23 cellular contexts compared by ENCODE assay signal in genomic region chr9:137956688-137957385, GRCh38.
A peak's percentile ranks its signal among the peaks of the same experiment; 100 is the strongest.
DNase-seq lines count a peak whose midpoint lies in the region; ATAC-seq, FAIRE-seq and TF ChIP-seq lines count a peak whose summit lies in the region.
"Had no signal": no experiment of that assay in that cellular context is flagged by ENCODE, and none has a peak within 500 bp of the region (broad histone marks: within the 10 kb centered on the region; RNA-seq: fewer than 3 reads in every experiment).

No MANE protein-coding gene starts in this region.

- no peaks in the 10 kb centered on the region; the same call in 2 of the 3 replicates for H3K9me3 ChIP-seq in A549
- H3K9me3 ChIP-seq in OCI-LY1 (ENCODE audit: low read length) = no peaks in the 10 kb centered on the region
- H3K9me3 ChIP-seq: BLaER1, gastrocnemius medialis, tibial nerve had no signal

- H3K4me1 ChIP-seq in A549 (no peaks in the 10 kb centered on the region), OCI-LY1 (ENCODE audit: insufficient read depth, low read length, severe bottlenecking) (no peaks in the 10 kb centered on the region)
- H3K4me1 ChIP-seq: BLaER1, gastrocnemius medialis, tibial nerve had no signal

- WGBS in A549 (ENCODE audit: missing lambda C conversion rate) = 34% methylated on average over 11 of the region's 15 CpGs

- H3F3A ChIP-seq in OCI-LY1 (ENCODE audit: insufficient read depth, low read length) = no peaks in the 10 kb centered on the region

- no peaks in the 10 kb centered on the region for H3K36me3 ChIP-seq in OCI-LY1 (ENCODE audit: insufficient read depth, low read length)
- H3K36me3 ChIP-seq: BLaER1, gastrocnemius medialis, tibial nerve had no signal

- no peak for FAIRE-seq in A549 (lab: Jason Lieb, UNC)

- H3K9me2 ChIP-seq in OCI-LY1 (ENCODE audit: low read depth, low read length) = no peaks in the 10 kb centered on the region

- TF ChIP-seq EP300 in A549 (IDR thresholded peaks at IDR 0.05) = no peak

- no peak overlapping the region for H3K9ac ChIP-seq in OCI-LY1 (ENCODE audit: low read length)
- H3K9ac ChIP-seq: BLaER1 had no signal

- DNase-seq in A549 (ENCODE audit: low read depth in 1 of 2, low spot score in 1 of 2) = peak in 1 of 2 experiments; percentile 22
- DNase-seq in left lobe of liver (ENCODE audit: low spot score) = peak; percentile 27
- DNase-seq in omental fat pad (ENCODE audit: low spot score) = no peak
- DNase-seq in stimulated activated naive CD4-positive, alpha-beta T cell treated with Interleukin-2 at 50 U/mL for 16 hours (lab: John Stamatoyannopoulos, UW) = no peak
- DNase-seq in NCI-H146 (lab: John Stamatoyannopoulos, UW) = no peak
- DNase-seq: activated T-cell treated with anti-CD3 and anti-CD28 coated beads for 4 hours, DMS79 treated with DMSO at 0.1 percent for 48 hours, gastrocnemius medialis, GF-D8, hypothalamus, left ventricle myocardium superior, naive B cell, NCI-H1092 treated with DMSO at 0.1 percent for 48 hours, NCI-H2029, NCI-H2227 treated with DMSO at 0.1 percent for 48 hours, NCI-H69 had no signal

- ATAC-seq in A549 (peak in 1 of 2 experiments; percentile 33; a peak in 3 of 6 replicates), left lobe of liver (no peak), omental fat pad (ENCODE audit: low FRiP score) (no peak)
- ATAC-seq: gastrocnemius medialis, left ventricle myocardium superior had no signal

- no peak for TF ChIP-seq RAD21 in A549 (conservative IDR thresholded peaks at IDR 0.05 in 1 of 2, IDR thresholded peaks at IDR 0.05 in 1 of 2)

- H3K4me3 ChIP-seq in A549 (no peak overlapping the region), OCI-LY1 (ENCODE audit: low read depth, low read length, poor library complexity, severe bottlenecking) (no peak overlapping the region)
- H3K4me3 ChIP-seq: BLaER1, dorsolateral prefrontal cortex, gastrocnemius medialis, tibial nerve had no signal

- H4K20me1 ChIP-seq in OCI-LY1 (ENCODE audit: insufficient read depth, low read length) = no peaks in the 10 kb centered on the region
- H4K20me1 ChIP-seq: BLaER1 had no signal

- no peak overlapping the region for H2AFZ ChIP-seq in OCI-LY1 (ENCODE audit: low read length)

- peaks cover 4% of the 10 kb centered on the region; the same call in 1 of the 2 replicates for H3K27me3 ChIP-seq in OCI-LY1 (ENCODE audit: insufficient read depth, low read length)
- H3K27me3 ChIP-seq: BLaER1, gastrocnemius medialis, tibial nerve had no signal

- TF ChIP-seq CTCF in A549 (IDR thresholded peaks at IDR 0.05) = no peak
- TF ChIP-seq CTCF in GM12872 (IDR thresholded peaks at IDR 0.05; ENCODE audit: insufficient read depth, low read depth, low read length) = peak; percentile 20; the same call in 1 of the 3 replicates
- peak; percentile 14; the same call in 1 of the 2 replicates for TF ChIP-seq CTCF in OCI-LY1 (IDR thresholded peaks at IDR 0.05; ENCODE audit: low read length)
- TF ChIP-seq CTCF in omental fat pad (IDR thresholded peaks at IDR 0.05) = no peak

- TF ChIP-seq POLR2A in A549 (IDR thresholded peaks at IDR 0.05; ENCODE audit: low read length) = no peak

- POLR2A ChIA-PET in A549 (lab: Yijun Ruan, JAX) = no interaction called here

- CTCF ChIA-PET in A549 (lab: Yijun Ruan, JAX) = no interaction called here

- H3K4me2 ChIP-seq in A549 = no peak overlapping the region
- H3K4me2 ChIP-seq in OCI-LY1 (ENCODE audit: low read length) = no peak overlapping the region
- H3K4me2 ChIP-seq: BLaER1 had no signal

- H3K79me2 ChIP-seq in OCI-LY1 (ENCODE audit: insufficient read depth, low read length) = no peaks in the 10 kb centered on the region

- no peak overlapping the region for H3K27ac ChIP-seq in A549
- H3K27ac ChIP-seq in OCI-LY1 (ENCODE audit: low read depth, low read length, poor library complexity, severe bottlenecking) = no peak overlapping the region
- H3K27ac ChIP-seq: BLaER1, gastrocnemius medialis, HL-60, RWPE1, tibial nerve had no signal

TF ChIP-seq in A549, 52 proteins besides CTCF, POLR2A, EP300 and RAD21:
- TF ChIP-seq MAX (IDR thresholded peaks at IDR 0.05) (peak; percentile 71), USF2 (IDR thresholded peaks at IDR 0.05) (peak; percentile 66), CBX2 (IDR thresholded peaks at IDR 0.05; ENCODE audit: borderline replicate concordance, low read depth) (no peak)
TF ChIP-seq in A549: peak in this region for 2.

Comparison
In these comparisons a context has a peak if more than half of its experiments do, and no peak if none do; other contexts are left out.
1. CTCF ChIP-seq: peak in GM12872 (single experiment) and OCI-LY1 (single experiment); none in A549 (single experiment) and omental fat pad (0 of 3).